ENCODE assay signal across 8 cellular contexts in genomic region chr19:57682226-57682766, GRCh38. TPM values are rescaled to one million over a fixed set of nuclear protein-coding genes. Genes with fewer than 3 reads are reported as not detected.
DNase-seq lines count a peak whose midpoint lies in the region; ATAC-seq, FAIRE-seq and TF ChIP-seq lines count a peak whose summit lies in the region.

No MANE protein-coding gene starts in this region.

- H3K27ac Mint-ChIP-seq in activated naive CD8-positive, alpha-beta T cell treated with anti-CD3 and anti-CD28 coated beads, Interleukin-2, amount 50 U/mL, for 24 hours = peak overlapping the region; percentile 93

- WGBS in aorta, 2 donors = 2 to 3% methylated on average over 19 of the region's 19 CpGs

- intact Hi-C loops in cardiac septum (cut with DNase I) (no loop called here), lower lobe of right lung (cut with DNase I) (no loop called here), aorta (cut with DNase I) (loop anchor here in 1 of 2 donors (5.0 kb wide), 2 partner anchors 50 to 70 kb away; partner anchors contain the start of genes ZNF134 and ZNF211)

- TF ChIP-seq CTCF in right atrium auricular region (IDR thresholded peaks at IDR 0.05) (no peak), lower lobe of right lung (IDR thresholded peaks at IDR 0.05) (no peak)

- H3K27ac ChIP-seq in right atrium auricular region (peak overlapping the region; percentile 58 to 71), lower lobe of right lung (peak overlapping the region; percentile 56), aorta (ENCODE audit: low read depth in 1 of 2, low read length in 2 of 2) (no peak overlapping the region)

- H3K27me3 ChIP-seq in right atrium auricular region = no peaks in the 10 kb centered on the region
- no peaks in the 10 kb centered on the region for H3K27me3 ChIP-seq in lower lobe of right lung (ENCODE audit: low read depth)
- no peaks in the 10 kb centered on the region for H3K27me3 ChIP-seq in aorta (ENCODE audit: control insufficient read depth in 1 of 2, insufficient read depth in 2 of 2, low read length in 1 of 2)

- DNase-seq in right atrium auricular region (ENCODE audit: low spot score) = no peak
- no peak for DNase-seq in cardiac septum (ENCODE audit: low spot score)
- DNase-seq in activated naive CD8-positive, alpha-beta T cell treated with anti-CD3 and anti-CD28 coated beads, Interleukin-2, amount 50 U/mL, for 24 hours = no peak
- no peak for DNase-seq in lower lobe of right lung
- DNase-seq in aorta = no peak
- DNase-seq in NCI-H1417 treated with DMSO at 0.1 percent for 48 hours (lab: John Stamatoyannopoulos, UW) = no peak
- no peak for DNase-seq in activated CD4-positive, alpha-beta T cell treated with anti-CD3 and anti-CD28 coated beads, Interleukin-2, amount 50 U/mL, for 48 hours
- DNase-seq in RCC 7860 (ENCODE audit: low spot score) = no peak

- peaks cover 27% of the 10 kb centered on the region for H3K36me3 ChIP-seq in right atrium auricular region
- H3K36me3 ChIP-seq in lower lobe of right lung = peaks cover 23% of the 10 kb centered on the region
- H3K36me3 ChIP-seq in aorta (ENCODE audit: control insufficient read depth in 1 of 2, insufficient read depth in 2 of 2, low read length in 1 of 2) = peaks cover 7 to 23% of the 10 kb centered on the region in 2 donors

- peaks cover 6 to 39% of the 10 kb centered on the region in 2 donors for H3K9me3 ChIP-seq in right atrium auricular region
- H3K9me3 ChIP-seq in lower lobe of right lung = peaks cover 48% of the 10 kb centered on the region
- peaks cover 36% of the 10 kb centered on the region for H3K9me3 ChIP-seq in aorta (ENCODE audit: control insufficient read depth, low read length)

- H3K4me3 ChIP-seq in right atrium auricular region (peak overlapping the region; percentile 95 to 100), lower lobe of right lung (peak overlapping the region; percentile 95), aorta (ENCODE audit: low read length in 2 of 2) (peak overlapping the region; percentile 67 to 97)

- peaks cover 64% of the 10 kb centered on the region for H3K36me3 Mint-ChIP-seq in activated naive CD8-positive, alpha-beta T cell treated with anti-CD3 and anti-CD28 coated beads, Interleukin-2, amount 50 U/mL, for 24 hours (ENCODE audit: low read depth)

- ATAC-seq in activated naive CD8-positive, alpha-beta T cell treated with anti-CD3 and anti-CD28 coated beads, Interleukin-2, amount 50 U/mL, for 24 hours = no peak
- ATAC-seq in lower lobe of right lung = no peak
- ATAC-seq in aorta (ENCODE audit: low FRiP score) = peak; percentile 64

- H3K9me3 Mint-ChIP-seq in activated naive CD8-positive, alpha-beta T cell treated with anti-CD3 and anti-CD28 coated beads, Interleukin-2, amount 50 U/mL, for 24 hours = peaks cover 62% of the 10 kb centered on the region

- FAIRE-seq in RCC 7860 (lab: Jason Lieb, UNC) = no peak

- H3K4me3 Mint-ChIP-seq in activated naive CD8-positive, alpha-beta T cell treated with anti-CD3 and anti-CD28 coated beads, Interleukin-2, amount 50 U/mL, for 24 hours = peak overlapping the region; percentile 90

- H3K4me1 Mint-ChIP-seq in activated naive CD8-positive, alpha-beta T cell treated with anti-CD3 and anti-CD28 coated beads, Interleukin-2, amount 50 U/mL, for 24 hours = peaks cover 34% of the 10 kb centered on the region

- H3K27me3 Mint-ChIP-seq in activated naive CD8-positive, alpha-beta T cell treated with anti-CD3 and anti-CD28 coated beads, Interleukin-2, amount 50 U/mL, for 24 hours = peaks cover under 1% of the 10 kb centered on the region

- H3K4me1 ChIP-seq in right atrium auricular region (peaks cover 0 to 20% of the 10 kb centered on the region in 2 donors), lower lobe of right lung (peaks cover 14% of the 10 kb centered on the region), aorta (ENCODE audit: control insufficient read depth in 1 of 2, insufficient read depth in 2 of 2, low read length in 2 of 2) (no peaks in the 10 kb centered on the region)

RNA-seq across cellular contexts. Expression of gene ZNF551, which starts 0.5 kb away (rescaled TPM):
- total RNA-seq in right atrium auricular region (1 to 10 TPM; 3.0 to 5.1 TPM), cardiac septum (3.7 TPM), lower lobe of right lung (3.9 TPM), aorta (1 to 10 TPM; 6.4 to 8.5 TPM)
- 1 to 10 TPM; 1.2 to 2.0 TPM for polyA plus RNA-seq in aorta

RNA-seq across cellular contexts. Expression of gene ZSCAN4, which starts 13.6 kb away (rescaled TPM):
- under 1 TPM in 1 of 2 donors, not detected in 1; 0.24 TPM for total RNA-seq in right atrium auricular region
- 0.16 TPM for total RNA-seq in cardiac septum
- 0.24 TPM for total RNA-seq in lower lobe of right lung
- not detected for total RNA-seq in aorta
- under 1 TPM in 1 of 2 donors, not detected in 1; 0.50 TPM for polyA plus RNA-seq in aorta

RNA-seq across cellular contexts. Expression of gene ZNF154, which starts 26.7 kb away (rescaled TPM):
- total RNA-seq in right atrium auricular region (1 to 10 TPM; 2.8 to 3.3 TPM), cardiac septum (6.0 TPM), lower lobe of right lung (2.5 TPM), aorta (1 to 10 TPM; 2.3 to 6.4 TPM)
- polyA plus RNA-seq in aorta = 1 to 10 TPM in 1 of 2 donors, under 1 TPM in 1; 0.88 to 5.2 TPM

RNA-seq across cellular contexts. Expression of gene ZNF671, which starts 45.1 kb away (rescaled TPM):
- total RNA-seq in right atrium auricular region (1 to 10 TPM; 5.6 to 8.3 TPM), cardiac septum (8.1 TPM), lower lobe of right lung (7.3 TPM), aorta (1 to 10 TPM; 2.9 to 5.4 TPM)
- polyA plus RNA-seq in aorta = 1 to 10 TPM; 1.1 to 5.2 TPM

RNA-seq across cellular contexts. Expression of gene ZNF211, which starts 49.3 kb away (rescaled TPM):
- total RNA-seq in right atrium auricular region (1 to 10 TPM; 8.8 to 9.7 TPM), cardiac septum (14.2 TPM), lower lobe of right lung (12.4 TPM), aorta (10 to 100 TPM in 1 of 2 donors, 1 to 10 TPM in 1; 8.9 to 14.8 TPM)
- 10 to 100 TPM in 1 of 2 donors, 1 to 10 TPM in 1; 1.3 to 10.2 TPM for polyA plus RNA-seq in aorta

Comparison
In these comparisons a context has a peak if more than half of its experiments do, and no peak if none do; other contexts are left out.
1. H3K27ac ChIP-seq: peak in right atrium auricular region (2 of 2) and lower lobe of right lung (single experiment); none in aorta (0 of 2).
2. Peak in every context shown above with its lines, with median percentiles within 50 percentile points of each other: H3K4me3 ChIP-seq.